In the genomic region with DNA sequence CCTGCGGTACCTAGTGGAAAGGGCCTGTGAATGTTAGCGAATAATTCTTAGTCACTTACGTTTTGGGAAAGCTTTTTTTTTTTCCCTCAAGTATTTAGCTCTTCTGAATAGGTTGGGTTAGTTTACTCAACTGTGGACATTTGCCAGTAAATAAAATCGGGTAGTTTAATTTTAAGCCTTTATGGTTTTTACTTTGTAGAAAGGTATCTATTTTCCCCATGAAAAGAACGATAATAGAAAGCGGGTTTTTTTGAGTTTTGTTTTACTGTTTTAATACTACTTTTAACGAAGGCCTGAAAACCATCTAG, we compare ENCODE assay signal across 8 cellular contexts. TPM values are rescaled to one million over a fixed set of nuclear protein-coding genes. Genes with fewer than 3 reads are reported as not detected.
A peak's percentile ranks its signal among the peaks of the same experiment; 100 is the strongest.
DNase-seq lines count a peak whose midpoint lies in the region; ATAC-seq and TF ChIP-seq lines count a peak whose summit lies in the region.

No MANE protein-coding gene starts in this region.

- H3K9ac ChIP-seq in iPS-18a (ENCODE audit: low read length) = peak overlapping the region; percentile 52

- no peaks in the 10 kb centered on the region for H3K9me3 Mint-ChIP-seq in activated T-helper 2 cell treated with anti-CD3 and anti-CD28 coated beads, Interferon-gamma antibody, Interleukin-2, Interleukin-4, amounts not matched to agents 10 μg/mL and 5 μg/mL and 100 μg/mL, durations not matched to agents 14 hours and 24 hours and 36 hours
- no peaks in the 10 kb centered on the region for H3K9me3 Mint-ChIP-seq in stimulated activated naive B cell treated with anti-CD40 and anti-IgM and Interleukin-4, amounts not matched to agents 10 μg/mL and 1 μg/mL and 100 μg/mL, for 72 hours

- H3K9me3 ChIP-seq in iPS-18a (ENCODE audit: control insufficient read depth, low read depth, low read length) = no peaks in the 10 kb centered on the region

- intact Hi-C loops in activated T-helper 2 cell treated with anti-CD3 and anti-CD28 coated beads, Interferon-gamma antibody, Interleukin-2, Interleukin-4, amounts not matched to agents 10 μg/mL and 5 μg/mL and 100 μg/mL, durations not matched to agents 14 hours and 24 hours and 36 hours (cut with micrococcal nuclease) = loop anchor here (2.0 to 5.0 kb wide), 4 partner anchors 16 to 172 kb away; a partner anchor contains a TSS
- intact Hi-C loops in sciatic nerve (cut with DNase I) = no loop called here

- DNase-seq in HFF-Myc (ENCODE audit: extremely low read depth, low read depth) = no peak
- no peak for DNase-seq in activated T-helper 2 cell treated with anti-CD3 and anti-CD28 coated beads, Interferon-gamma antibody, Interleukin-2, Interleukin-4, amounts not matched to agents 10 μg/mL and 5 μg/mL and 100 μg/mL, durations not matched to agents 14 hours and 24 hours and 36 hours (ENCODE audit: low spot score)
- DNase-seq in stimulated activated naive B cell treated with anti-CD40 and anti-IgM and Interleukin-4, amounts not matched to agents 10 μg/mL and 1 μg/mL and 100 μg/mL, for 72 hours = no peak
- no peak for DNase-seq in cerebellar cortex (ENCODE audit: low spot score)
- DNase-seq in sciatic nerve (ENCODE audit: low spot score) = no peak
- DNase-seq in NCI-H2029 treated with DMSO at 0.1 percent for 48 hours (lab: John Stamatoyannopoulos, UW) = no peak

- peaks cover 53% of the 10 kb centered on the region for H3K36me3 Mint-ChIP-seq in activated T-helper 2 cell treated with anti-CD3 and anti-CD28 coated beads, Interferon-gamma antibody, Interleukin-2, Interleukin-4, amounts not matched to agents 10 μg/mL and 5 μg/mL and 100 μg/mL, durations not matched to agents 14 hours and 24 hours and 36 hours (ENCODE audit: low read depth)
- H3K36me3 Mint-ChIP-seq in stimulated activated naive B cell treated with anti-CD40 and anti-IgM and Interleukin-4, amounts not matched to agents 10 μg/mL and 1 μg/mL and 100 μg/mL, for 72 hours = peaks cover 28 to 50% of the 10 kb centered on the region in 2 donors

- H3K27me3 ChIP-seq in iPS-18a (ENCODE audit: control insufficient read depth, insufficient read depth, low read length) = no peaks in the 10 kb centered on the region

- H3K27ac ChIP-seq in iPS-18a (ENCODE audit: low read length) = no peak overlapping the region

- H3K4me3 ChIP-seq in HFF-Myc (replicated peaks; ENCODE audit: low read depth, low read length) (peak overlapping the region; percentile 63), iPS-18a (ENCODE audit: low read length) (peak overlapping the region; percentile 78)

- TF ChIP-seq CTCF in HFF-Myc (IDR thresholded peaks at IDR 0.05; ENCODE audit: low read depth, low read length, missing control alignments) = no peak

- H3K4me3 Mint-ChIP-seq in activated T-helper 2 cell treated with anti-CD3 and anti-CD28 coated beads, Interferon-gamma antibody, Interleukin-2, Interleukin-4, amounts not matched to agents 10 μg/mL and 5 μg/mL and 100 μg/mL, durations not matched to agents 14 hours and 24 hours and 36 hours (ENCODE audit: low read depth) = peak overlapping the region; percentile 87
- peak overlapping the region; percentile 86 to 92 for H3K4me3 Mint-ChIP-seq in stimulated activated naive B cell treated with anti-CD40 and anti-IgM and Interleukin-4, amounts not matched to agents 10 μg/mL and 1 μg/mL and 100 μg/mL, for 72 hours

- H3K4me1 Mint-ChIP-seq in activated T-helper 2 cell treated with anti-CD3 and anti-CD28 coated beads, Interferon-gamma antibody, Interleukin-2, Interleukin-4, amounts not matched to agents 10 μg/mL and 5 μg/mL and 100 μg/mL, durations not matched to agents 14 hours and 24 hours and 36 hours (ENCODE audit: low read depth) = peaks cover 47% of the 10 kb centered on the region
- peaks cover 21 to 65% of the 10 kb centered on the region in 2 donors for H3K4me1 Mint-ChIP-seq in stimulated activated naive B cell treated with anti-CD40 and anti-IgM and Interleukin-4, amounts not matched to agents 10 μg/mL and 1 μg/mL and 100 μg/mL, for 72 hours

- peak overlapping the region; percentile 83 for H3K27ac Mint-ChIP-seq in activated T-helper 2 cell treated with anti-CD3 and anti-CD28 coated beads, Interferon-gamma antibody, Interleukin-2, Interleukin-4, amounts not matched to agents 10 μg/mL and 5 μg/mL and 100 μg/mL, durations not matched to agents 14 hours and 24 hours and 36 hours
- peak overlapping the region; percentile 96 for H3K27ac Mint-ChIP-seq in stimulated activated naive B cell treated with anti-CD40 and anti-IgM and Interleukin-4, amounts not matched to agents 10 μg/mL and 1 μg/mL and 100 μg/mL, for 72 hours

- H3K36me3 ChIP-seq in iPS-18a (ENCODE audit: control insufficient read depth, low read depth, low read length) = peaks cover 5% of the 10 kb centered on the region

- H3K27me3 Mint-ChIP-seq in activated T-helper 2 cell treated with anti-CD3 and anti-CD28 coated beads, Interferon-gamma antibody, Interleukin-2, Interleukin-4, amounts not matched to agents 10 μg/mL and 5 μg/mL and 100 μg/mL, durations not matched to agents 14 hours and 24 hours and 36 hours (ENCODE audit: low read depth) = no peaks in the 10 kb centered on the region
- no peaks in the 10 kb centered on the region for H3K27me3 Mint-ChIP-seq in stimulated activated naive B cell treated with anti-CD40 and anti-IgM and Interleukin-4, amounts not matched to agents 10 μg/mL and 1 μg/mL and 100 μg/mL, for 72 hours

- H3K4me1 ChIP-seq in iPS-18a (ENCODE audit: control insufficient read depth, low read depth, low read length) = peaks cover 5% of the 10 kb centered on the region

- no peak for ATAC-seq in stimulated activated naive B cell treated with anti-CD40 and anti-IgM and Interleukin-4, amounts not matched to agents 10 μg/mL and 1 μg/mL and 100 μg/mL, for 72 hours (replicated peaks)
- no peak for ATAC-seq in sciatic nerve
- ATAC-seq in HG03025 (IDR thresholded peaks at IDR 0.05; ENCODE audit: low FRiP score, unreplicated experiment) = no peak

RNA-seq across cellular contexts. Expression of a gene that starts 1.7 kb away (rescaled TPM):
- total RNA-seq in activated T-helper 2 cell treated with anti-CD3 and anti-CD28 coated beads, Interferon-gamma antibody, Interleukin-2, Interleukin-4, amounts not matched to agents 10 μg/mL and 5 μg/mL and 100 μg/mL, durations not matched to agents 14 hours and 24 hours and 36 hours = 105 TPM in 2 replicates
- 59.9 TPM for total RNA-seq in sciatic nerve
